In the genomic region with DNA sequence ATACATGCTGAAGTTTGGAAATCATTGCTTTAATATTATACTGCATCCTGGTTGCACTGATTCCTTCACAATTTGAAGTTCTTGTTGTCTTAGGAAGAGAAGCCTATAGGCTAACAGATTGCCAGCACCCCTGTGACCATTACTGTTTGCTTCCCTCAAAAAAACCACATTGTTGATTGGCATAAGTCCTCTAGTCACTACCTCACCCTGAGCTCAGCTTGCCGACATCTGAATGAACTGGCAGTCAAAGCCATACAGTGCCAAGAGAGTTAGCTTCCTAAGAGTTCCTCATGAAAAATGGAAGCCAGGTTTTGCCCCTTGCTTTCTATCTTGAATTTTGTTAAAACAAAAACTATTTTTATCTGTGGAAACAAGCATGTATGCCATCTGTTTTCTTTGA, we compare ENCODE assay signal across 4 cellular contexts.
"Had no signal": no experiment of that assay in that cellular context is flagged by ENCODE, and none has a peak within 500 bp of the region (broad histone marks: within the 10 kb centered on the region; RNA-seq: fewer than 3 reads in every experiment).

No MANE protein-coding gene starts in this region.

- DNase-seq: H9, HCEC 1CT, KBM-7 had no signal

- H3K4me3 ChIP-seq: GM23338 had no signal
